ENCODE assay signal across 9 cellular contexts in the genomic region with DNA sequence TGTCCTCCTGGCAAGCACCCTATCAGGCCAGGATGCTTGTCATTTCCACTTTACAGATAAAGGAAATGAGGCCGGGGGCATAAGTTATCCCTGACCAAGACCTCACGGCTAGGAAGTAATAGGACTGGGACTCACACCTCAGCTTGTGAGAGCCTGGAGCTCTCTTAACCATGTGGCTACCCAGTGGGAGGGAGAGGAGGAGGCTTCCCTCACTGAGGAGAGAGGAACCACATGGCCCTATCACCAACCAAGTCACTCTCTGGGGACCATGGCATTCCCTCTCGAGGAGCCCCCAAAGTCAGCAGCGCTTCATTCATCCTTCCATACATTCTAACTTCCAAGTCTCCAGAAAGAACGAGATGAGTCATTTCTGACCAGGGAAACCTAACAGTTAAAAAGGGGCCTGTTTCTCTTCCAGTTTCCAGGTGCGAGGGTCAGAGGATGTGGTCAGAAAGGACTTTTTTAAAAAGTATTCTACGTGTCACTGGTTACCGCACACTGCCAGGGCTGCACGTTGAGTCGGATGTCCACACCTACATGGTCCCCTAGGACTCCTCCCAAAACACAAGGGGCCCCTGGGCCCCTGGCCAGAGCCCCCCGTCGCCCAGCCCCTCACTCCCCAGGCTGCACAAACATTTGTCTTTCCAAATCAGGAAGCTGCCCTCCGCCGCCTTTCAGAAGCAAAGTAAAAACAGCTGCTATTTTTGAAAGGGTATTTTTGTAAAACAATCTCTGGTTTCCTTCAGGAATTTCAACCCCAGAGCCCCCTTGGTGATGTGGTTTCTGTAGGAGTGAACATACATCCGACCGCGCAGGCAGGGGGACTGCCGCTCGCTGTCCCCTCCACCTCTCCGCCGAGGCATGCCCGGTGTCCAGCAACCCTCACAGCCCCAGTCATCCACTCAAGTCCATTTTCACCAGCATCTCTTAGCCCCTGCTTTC.
DNase-seq lines count a peak whose midpoint lies in the region; ATAC-seq, FAIRE-seq and TF ChIP-seq lines count a peak whose summit lies in the region.
"Had no signal": no experiment of that assay in that cellular context is flagged by ENCODE, and none has a peak within 500 bp of the region (broad histone marks: within the 10 kb centered on the region; RNA-seq: fewer than 3 reads in every experiment).

No MANE protein-coding gene starts in this region.

- H3K9me1 ChIP-seq in endothelial cell of umbilical vein (replicated peaks; ENCODE audit: control insufficient read depth, extremely low read depth, insufficient read depth, low read length): no peaks in the 10 kb centered on the region

- H3K36me3 ChIP-seq in DND-41 (ENCODE audit: insufficient read depth, low read length) (no peaks in the 10 kb centered on the region), endothelial cell of umbilical vein (ENCODE audit: control insufficient read depth in 2 of 2, extremely low read depth in 1 of 2, insufficient read depth in 2 of 2, low read length in 2 of 2) (no peaks in the 10 kb centered on the region), Caco-2 (ENCODE audit: control insufficient read depth, insufficient read depth, low read length) (no peaks in the 10 kb centered on the region), esophagus squamous epithelium (no peaks in the 10 kb centered on the region), stomach (no peaks in the 10 kb centered on the region)

- H3K9ac ChIP-seq in DND-41 (ENCODE audit: low read depth, low read length) (no peak overlapping the region), endothelial cell of umbilical vein (replicated peaks; ENCODE audit: extremely low read depth, insufficient read depth, low read length) (no peak overlapping the region)

- H3K4me2 ChIP-seq in DND-41 (ENCODE audit: insufficient read depth, low read length): no peak overlapping the region
- peak overlapping the region; percentile 7 for H3K4me2 ChIP-seq in endothelial cell of umbilical vein (ENCODE audit: insufficient read depth, low read length)

- no peaks in the 10 kb centered on the region for H3K36me3 Mint-ChIP-seq in Caco-2 (ENCODE audit: insufficient read depth, unreplicated experiment)

- intact Hi-C loops in endothelial cell of umbilical vein (cut with micrococcal nuclease): no loop called here
- intact Hi-C loops in Caco-2 (cut with micrococcal nuclease; ENCODE audit: unreplicated experiment): no loop called here
- intact Hi-C loops in esophagus squamous epithelium (cut with DNase I): no loop called here
- intact Hi-C loops in stomach (cut with DNase I; ENCODE audit: low total_unique reads): no loop called here

- H3K4me3 Mint-ChIP-seq in Caco-2 (ENCODE audit: unreplicated experiment): no peak overlapping the region

- no peaks in the 10 kb centered on the region for H3K27me3 ChIP-seq in DND-41 (ENCODE audit: insufficient read depth, low read length, poor library complexity)
- no peaks in the 10 kb centered on the region for H3K27me3 ChIP-seq in endothelial cell of umbilical vein (ENCODE audit: control insufficient read depth in 2 of 2, insufficient read depth in 2 of 2, low read length in 2 of 2)
- peaks cover 2% of the 10 kb centered on the region; the same call in 1 of the 2 replicates for H3K27me3 ChIP-seq in Caco-2 (replicated peaks; ENCODE audit: control insufficient read depth, insufficient read depth, low read length)
- peaks cover 0 to 17% (median 0%) of the 10 kb centered on the region in 4 donors for H3K27me3 ChIP-seq in esophagus squamous epithelium
- H3K27me3 ChIP-seq in stomach: peaks cover 0 to 11% (median 0%) of the 10 kb centered on the region in 3 donors

- H4K20me1 ChIP-seq in DND-41 (ENCODE audit: insufficient read depth, low read length) (no peaks in the 10 kb centered on the region), endothelial cell of umbilical vein (replicated peaks; ENCODE audit: control insufficient read depth, extremely low read depth, insufficient read depth, low read length) (no peaks in the 10 kb centered on the region)

- peaks cover 15% of the 10 kb centered on the region for H3K4me1 ChIP-seq in DND-41 (ENCODE audit: insufficient read depth, low read length)
- peaks cover 9% of the 10 kb centered on the region for H3K4me1 ChIP-seq in endothelial cell of umbilical vein (ENCODE audit: control insufficient read depth, extremely low read depth, insufficient read depth, low read length)
- H3K4me1 ChIP-seq in Caco-2: no peaks in the 10 kb centered on the region
- peaks cover 0 to 36% (median 3%) of the 10 kb centered on the region in 3 donors for H3K4me1 ChIP-seq in esophagus squamous epithelium
- peaks cover 0 to 20% (median 3%) of the 10 kb centered on the region in 4 donors for H3K4me1 ChIP-seq in stomach

- POLR2A ChIA-PET in endothelial cell of umbilical vein (lab: Charles Lee): no interaction called here
- POLR2A ChIA-PET in Caco-2 (lab: Charles Lee): no interaction called here

- H3K27ac Mint-ChIP-seq in Caco-2 (ENCODE audit: unreplicated experiment): no peak overlapping the region

- H3K27me3 Mint-ChIP-seq in Caco-2 (ENCODE audit: insufficient read depth, unreplicated experiment): peaks cover 14% of the 10 kb centered on the region

- H3K4me1 Mint-ChIP-seq in Caco-2 (ENCODE audit: low read depth, unreplicated experiment): no peaks in the 10 kb centered on the region

- H2AFZ ChIP-seq in DND-41 (ENCODE audit: low read depth, low read length): no peak overlapping the region
- H2AFZ ChIP-seq in endothelial cell of umbilical vein (ENCODE audit: low read depth, low read length): peak overlapping the region; percentile 20

- no peak for TF ChIP-seq POLR2A in endothelial cell of umbilical vein (IDR thresholded peaks at IDR 0.05; ENCODE audit: low read depth, low read length)
- TF ChIP-seq POLR2A in esophagus squamous epithelium (IDR thresholded peaks at IDR 0.05): no peak
- no peak for TF ChIP-seq POLR2A in stomach (IDR thresholded peaks at IDR 0.05)

- WGBS in esophagus squamous epithelium, 2 donors: 42 to 53% methylated on average over 11 to 22 of the region's 22 CpGs
- 30 to 40% (median 33%) methylated on average over 22 of the region's 22 CpGs for WGBS in stomach, 5 donors

- ATAC-seq in DND-41 (ENCODE audit: insufficient read depth, low read depth) (peak; percentile 32; the same call in 2 of the 3 replicates), GM19452 (IDR thresholded peaks at IDR 0.05; ENCODE audit: unreplicated experiment) (peak; percentile 75), HG03354 (IDR thresholded peaks at IDR 0.05; ENCODE audit: poor library complexity, severe bottlenecking, unreplicated experiment) (peak; percentile 71)

- H3K4me3 ChIP-seq in DND-41 (ENCODE audit: low read depth in 1 of 2, low read length in 2 of 2) (no peak overlapping the region), endothelial cell of umbilical vein (replicated peaks in 1 of 3; ENCODE audit: insufficient read depth in 1 of 3, low read depth in 1 of 3, low read length in 3 of 3) (no peak overlapping the region), Caco-2 (ENCODE audit: low read depth, low read length) (no peak overlapping the region), esophagus squamous epithelium (no peak overlapping the region), stomach (no peak overlapping the region)

- dilution Hi-C loops in endothelial cell of umbilical vein (cut with MboI; ENCODE audit: extremely low pct_ligation_motif_present, low sequenced_read_pairs): no loop called here

- TF ChIP-seq CTCF in DND-41 (IDR thresholded peaks at IDR 0.05; ENCODE audit: borderline replicate concordance, extremely low read depth, low read length, poor library complexity, severe bottlenecking) (no peak), endothelial cell of umbilical vein (IDR thresholded peaks at IDR 0.05; ENCODE audit: extremely low read depth in 1 of 2, insufficient read depth in 1 of 2, low read depth in 1 of 2, low read length in 2 of 2) (no peak), Caco-2 (IDR thresholded peaks at IDR 0.05; ENCODE audit: insufficient read depth in 1 of 2, low read depth in 1 of 2, low read length in 1 of 2, severe bottlenecking in 1 of 2, unreplicated experiment in 1 of 2) (no peak), esophagus squamous epithelium (IDR thresholded peaks at IDR 0.05) (no peak), stomach (IDR thresholded peaks at IDR 0.05) (no peak)

- H3K9me3 Mint-ChIP-seq in Caco-2 (ENCODE audit: unreplicated experiment): peaks cover 5% of the 10 kb centered on the region

- H3K9me3 ChIP-seq in DND-41 (ENCODE audit: insufficient read depth, low read length, severe bottlenecking) (no peaks in the 10 kb centered on the region), endothelial cell of umbilical vein (replicated peaks; ENCODE audit: control insufficient read depth, insufficient read depth, low read length) (no peaks in the 10 kb centered on the region), Caco-2 (no peaks in the 10 kb centered on the region), esophagus squamous epithelium (no peaks in the 10 kb centered on the region), stomach (no peaks in the 10 kb centered on the region)

- peak; percentile 27 for DNase-seq in DND-41
- DNase-seq in endothelial cell of umbilical vein (ENCODE audit: low read depth, low spot score): peak; percentile 21
- no peak for DNase-seq in Caco-2
- DNase-seq in NOMO-1 (lab: John Stamatoyannopoulos, UW; ENCODE audit: unreplicated experiment in 2 of 2): no peak
- DNase-seq in esophagus squamous epithelium (lab: John Stamatoyannopoulos, UW): no peak
- no peak for DNase-seq in stomach
- DNase-seq: DMS53 had no signal

- no peak for FAIRE-seq in endothelial cell of umbilical vein (lab: Jason Lieb, UNC)

- BruUV-seq in endothelial cell of umbilical vein (replicated peaks; lab: Mats Ljungman, UMichigan) (no TSS peak), Caco-2 (replicated peaks; lab: Mats Ljungman, UMichigan) (no TSS peak)

- CTCF ChIA-PET in endothelial cell of umbilical vein (lab: Charles Lee) (interaction anchor here (1.0 to 1.4 kb wide), 2 partner anchors 227 kb away, joined by 4 to 5 read pairs; no protein-coding TSS in a partner anchor), Caco-2 (lab: Charles Lee) (no interaction called here)

- H3K79me2 ChIP-seq in DND-41 (ENCODE audit: insufficient read depth, low read length): no peaks in the 10 kb centered on the region
- H3K79me2 ChIP-seq in endothelial cell of umbilical vein (ENCODE audit: control insufficient read depth, insufficient read depth, low read length): no peaks in the 10 kb centered on the region

- H3K27ac ChIP-seq in DND-41 (ENCODE audit: low read length) (no peak overlapping the region), endothelial cell of umbilical vein (ENCODE audit: insufficient read depth, low read depth, low read length) (no peak overlapping the region), esophagus squamous epithelium (peak overlapping the region in 1 of 4 donors; percentile 55), stomach (peak overlapping the region in 1 of 5 donors; percentile 53)

- TF ChIP-seq EP300 in stomach (IDR thresholded peaks at IDR 0.05): no peak

TF ChIP-seq in endothelial cell of umbilical vein, 7 proteins besides CTCF, POLR2A, EP300 and RAD21:
- TF ChIP-seq JUN (IDR thresholded peaks at IDR 0.05; ENCODE audit: borderline replicate concordance, insufficient read depth, insufficient read length, low read depth) (no peak), GATA2 (IDR thresholded peaks at IDR 0.05; ENCODE audit: insufficient read depth, insufficient read length, low read depth, low read length) (peak; percentile 21), EZH2 (IDR thresholded peaks at IDR 0.05; ENCODE audit: borderline replicate concordance, low read depth, low read length, severe bottlenecking) (no peak)

Comparison
In these comparisons a context has a peak if more than half of its experiments do, and no peak if none do; other contexts are left out.
1. DNase-seq: peak in DND-41 (single experiment) and endothelial cell of umbilical vein (single experiment); none in Caco-2 (0 of 2), NOMO-1 (0 of 2), esophagus squamous epithelium (single experiment) and stomach (single experiment).
2. Peak in every context shown above with its lines, with median percentiles within 50 percentile points of each other: ATAC-seq.